In genomic region chr4:52998413-52998812, GRCh38 we compare ENCODE assay signal across 28 cellular contexts.
"Had no signal": no experiment of that assay in that cellular context is flagged by ENCODE, and none has a peak within 500 bp of the region (broad histone marks: within the 10 kb centered on the region; RNA-seq: fewer than 3 reads in every experiment).

No MANE protein-coding gene starts in this region.

- H3K4me1 Mint-ChIP-seq: endodermal cell; stimulated activated naive CD8-positive, alpha-beta T cell treated with anti-CD3 and anti-CD28 coated beads, Interleukin-15, amount 100 ng/mL, for 72 hours had no signal

- H3K27me3 Mint-ChIP-seq: dendritic cell treated with granulocyte-macrophage colony-stimulating factor and Interleukin-4, amounts not matched to agents 40 ng/mL and 50 ng/mL, for 4 days; naive B cell; stimulated activated naive CD8-positive, alpha-beta T cell treated with anti-CD3 and anti-CD28 coated beads, Interleukin-15, amount 100 ng/mL, for 72 hours; type B pancreatic cell had no signal

- H3K36me3 Mint-ChIP-seq: mesothelial cell of epicardium had no signal

- ATAC-seq: esophagus mucosa; gastrocnemius medialis; left lobe of liver; mucosa of descending colon; right lobe of liver; stimulated activated naive CD8-positive, alpha-beta T cell treated with anti-CD3 and anti-CD28 coated beads, Interleukin-15, amount 100 ng/mL, for 72 hours had no signal

- H3K4me3 ChIP-seq: gastrocnemius medialis, hepatocyte, mucosa of descending colon, right lobe of liver, suprapubic skin, tibial artery had no signal

- H3K27me3 ChIP-seq: gastrocnemius medialis, hepatocyte, right lobe of liver, suprapubic skin, tibial artery had no signal

- H3K9me3 ChIP-seq: gastrocnemius medialis, mucosa of descending colon, right lobe of liver, suprapubic skin, tibial artery had no signal

- DNase-seq: effector CD8-positive, alpha-beta T cell; endodermal cell; foreskin fibroblast; gastrocnemius medialis; head of caudate nucleus; kidney; mesenchymal stem cell; mucosa of descending colon; naive B cell; nephron progenitor cell; nucleus accumbens; right lobe of liver; small intestine; stimulated activated CD4-positive, alpha-beta T cell treated with anti-CD3 and anti-CD28 coated beads, Interleukin-12 subunit alpha, Interleukin-12 subunit beta, amount 100 ng/mL, for 4 hours; stimulated activated CD4-positive, alpha-beta T cell treated with anti-CD3 and anti-CD28 coated beads, Interleukin-1b, Interleukin-23, amount 100 ng/mL, for 48 hours; stimulated activated CD4-positive, alpha-beta T cell treated with anti-CD3 and anti-CD28 coated beads, Interleukin-4, amount 100 ng/mL, for 1 hour; stimulated activated CD8-positive, alpha-beta memory T cell treated with anti-CD3 and anti-CD28 coated beads, Interleukin-4, amount 100 ng/mL, for 48 hours; stimulated activated naive CD4-positive, alpha-beta T cell; stimulated activated naive CD8-positive, alpha-beta T cell treated with anti-CD3 and anti-CD28 coated beads, Interleukin-15, amount 100 ng/mL, for 72 hours; tibial artery had no signal

- H3K36me3 ChIP-seq: gastrocnemius medialis, right lobe of liver, suprapubic skin, tibial artery had no signal

- H3K4me3 Mint-ChIP-seq: dendritic cell treated with granulocyte-macrophage colony-stimulating factor and Interleukin-4, amounts not matched to agents 40 ng/mL and 50 ng/mL, for 4 days; endodermal cell; mesothelial cell of epicardium; naive B cell; nephron progenitor cell; stimulated activated naive CD8-positive, alpha-beta T cell treated with anti-CD3 and anti-CD28 coated beads, Interleukin-15, amount 100 ng/mL, for 72 hours; type B pancreatic cell had no signal

- H3K27ac ChIP-seq: epithelial cell of prostate, gastrocnemius medialis, right lobe of liver had no signal

- H3K27ac Mint-ChIP-seq: dendritic cell treated with granulocyte-macrophage colony-stimulating factor and Interleukin-4, amounts not matched to agents 40 ng/mL and 50 ng/mL, for 4 days; endodermal cell; mesothelial cell of epicardium; naive B cell; nephron progenitor cell; stimulated activated naive CD8-positive, alpha-beta T cell treated with anti-CD3 and anti-CD28 coated beads, Interleukin-15, amount 100 ng/mL, for 72 hours; type B pancreatic cell had no signal

- H3K9me3 Mint-ChIP-seq: dendritic cell treated with granulocyte-macrophage colony-stimulating factor and Interleukin-4, amounts not matched to agents 40 ng/mL and 50 ng/mL, for 4 days; mesothelial cell of epicardium; stimulated activated naive CD8-positive, alpha-beta T cell treated with anti-CD3 and anti-CD28 coated beads, Interleukin-15, amount 100 ng/mL, for 72 hours had no signal
